ENCODE assay signal across 8 cellular contexts in the genomic region with DNA sequence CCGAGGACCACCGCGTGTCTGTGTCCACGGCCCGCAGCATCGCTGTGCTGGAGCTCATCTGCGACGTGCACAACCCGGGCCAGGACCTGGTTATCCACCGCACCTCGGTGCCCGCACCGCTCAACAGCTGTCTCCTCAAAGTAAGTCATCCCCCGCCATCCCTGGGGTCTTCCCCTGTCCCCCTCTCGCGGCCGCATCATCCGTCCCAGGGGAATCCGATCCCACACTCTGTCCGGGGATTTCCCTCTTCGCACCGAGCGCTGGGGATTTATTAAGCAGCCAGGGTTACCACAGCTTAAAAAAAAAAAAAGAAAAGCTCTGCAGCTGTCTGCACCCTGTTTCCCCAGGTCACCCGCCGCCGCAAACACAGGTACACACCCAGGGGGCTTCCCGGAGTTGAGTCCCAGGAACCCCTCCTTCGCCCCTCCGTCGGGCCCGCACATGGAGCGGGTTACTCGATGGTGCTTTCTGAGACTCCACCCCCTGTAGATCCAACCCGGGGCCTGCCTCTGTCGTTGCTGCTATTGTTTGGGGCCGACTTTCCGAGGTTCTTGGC. TPM values are rescaled to one million over a fixed set of nuclear protein-coding genes. Genes with fewer than 3 reads are reported as not detected.
DNase-seq lines count a peak whose midpoint lies in the region; ATAC-seq and TF ChIP-seq lines count a peak whose summit lies in the region.

No MANE protein-coding gene starts in this region.

- intact Hi-C loops in body of pancreas (cut with DNase I) = no loop called here

- H3K36me3 ChIP-seq in body of pancreas (replicated peaks in 1 of 2; ENCODE audit: insufficient read depth in 1 of 2, low read depth in 2 of 2) (no peaks in the 10 kb centered on the region), kidney epithelial cell (ENCODE audit: control insufficient read depth, insufficient read depth, low read length) (no peaks in the 10 kb centered on the region)

- no peak for TF ChIP-seq POLR2A in body of pancreas (IDR thresholded peaks at IDR 0.05)

- ATAC-seq in HG03469 (IDR thresholded peaks at IDR 0.05; ENCODE audit: unreplicated experiment) (peak; percentile 1), body of pancreas (no peak), omental fat pad (ENCODE audit: low FRiP score) (no peak)

- H3K4me3 ChIP-seq in AG10803 (ENCODE audit: low read length) (peak overlapping the region; percentile 96), body of pancreas (peak overlapping the region; percentile 60 to 100), kidney epithelial cell (ENCODE audit: low read depth, low read length) (peak overlapping the region; percentile 98)

- H3K27me3 ChIP-seq in body of pancreas = no peaks in the 10 kb centered on the region
- no peaks in the 10 kb centered on the region for H3K27me3 ChIP-seq in kidney epithelial cell (ENCODE audit: control insufficient read depth, insufficient read depth, low read length)

- H3K27ac ChIP-seq in body of pancreas = peak overlapping the region; percentile 79 to 97 (median 94)

- no peak for TF ChIP-seq CTCF in AG10803 (conservative IDR thresholded peaks at IDR 0.05; ENCODE audit: low read length)
- no peak for TF ChIP-seq CTCF in body of pancreas (IDR thresholded peaks at IDR 0.05)
- TF ChIP-seq CTCF in kidney epithelial cell (IDR thresholded peaks at IDR 0.05; ENCODE audit: insufficient read depth, low read length, poor library complexity, severe bottlenecking) = no peak
- no peak for TF ChIP-seq CTCF in omental fat pad (IDR thresholded peaks at IDR 0.05)

- H3K4me1 ChIP-seq in body of pancreas = peaks cover 32% of the 10 kb centered on the region

- WGBS in body of pancreas, 2 donors = 0 to 1% methylated on average over 34 to 37 of the region's 37 CpGs

- no peaks in the 10 kb centered on the region for H3K9me3 ChIP-seq in body of pancreas

- DNase-seq in AG10803 (ENCODE audit: low read depth) = peak; percentile 20
- peak; percentile 21 for DNase-seq in GM19238 (ENCODE audit: insufficient read length, low spot score)
- peak; percentile 78 for DNase-seq in T-helper 22 cell (ENCODE audit: low read depth)
- peak in 3 of 4 donors; percentile 10 to 15 (median 13) for DNase-seq in body of pancreas
- no peak for DNase-seq in kidney epithelial cell (ENCODE audit: low read depth)
- peak; percentile 41 for DNase-seq in stimulated activated CD4-positive, alpha-beta T cell treated with anti-CD3 and anti-CD28 coated beads, Interleukin-4, amount 100 ng/mL, for 1 hour
- DNase-seq in omental fat pad (ENCODE audit: low spot score) = no peak

RNA-seq across cellular contexts. Expression of a gene that starts 0.6 kb away (rescaled TPM):
- total RNA-seq in body of pancreas (1 to 10 TPM; 6.2 to 6.9 TPM), kidney epithelial cell (17.9 and 21.3 TPM in 2 replicates), omental fat pad (10 to 100 TPM in 2 of 4 donors, 1 to 10 TPM in 2; 7.2 to 19.2 (median 10.0) TPM)

RNA-seq across cellular contexts. Expression of a gene that starts 1.1 kb away (rescaled TPM):
- 10 to 100 TPM in 1 of 2 donors, 1 to 10 TPM in 1; 8.6 to 15.6 TPM for total RNA-seq in body of pancreas
- 15.1 and 23.6 TPM in 2 replicates for total RNA-seq in kidney epithelial cell
- 10 to 100 TPM in 2 of 4 donors, 1 to 10 TPM in 2; 8.8 to 28.0 (median 9.9) TPM for total RNA-seq in omental fat pad

Comparison
In these comparisons a context has a peak if more than half of its experiments do, and no peak if none do; other contexts are left out.
1. DNase-seq: peak in AG10803 (single experiment), GM19238 (single experiment), T-helper 22 cell (single experiment), body of pancreas (3 of 4) and stimulated activated CD4-positive, alpha-beta T cell treated with anti-CD3 and anti-CD28 coated beads, Interleukin-4, amount 100 ng/mL, for 1 hour (single experiment); none in kidney epithelial cell (single experiment) and omental fat pad (single experiment).
2. Peak in every context shown above with its lines, with median percentiles within 50 percentile points of each other: H3K4me3 ChIP-seq.